15 cellular contexts compared by ENCODE assay signal in genomic region chr3:69209413-69209812, GRCh38.
"Had no signal": no experiment of that assay in that cellular context is flagged by ENCODE, and none has a peak within 500 bp of the region (broad histone marks: within the 10 kb centered on the region; RNA-seq: fewer than 3 reads in every experiment).

No MANE protein-coding gene starts in this region.

- H3K36me3 ChIP-seq: brain microvascular endothelial cell, neural progenitor cell, pancreas, WERI-Rb-1 had no signal

- H3K36me3 Mint-ChIP-seq: T-cell had no signal

- H3K4me1 ChIP-seq: neural progenitor cell, testis had no signal

- H3K27me3 ChIP-seq: brain microvascular endothelial cell, neural progenitor cell, pancreas, spleen, stomach, testis had no signal

- H3K9me3 ChIP-seq: pancreas, spleen, stomach, testis had no signal

- H3K27me3 Mint-ChIP-seq: activated CD4-positive, alpha-beta memory T cell treated with anti-CD3 and anti-CD28 coated beads, Interleukin-2, amount 10 ng/mL, durations not matched to agents 7 days and 5 days; activated naive CD8-positive, alpha-beta T cell treated with anti-CD3 and anti-CD28 coated beads, Interleukin-2, amount 10 ng/mL, durations not matched to agents 7 days and 5 days; T-cell had no signal

- H3K9me3 Mint-ChIP-seq: neural progenitor cell, T-cell had no signal

- H3K27ac ChIP-seq: brain microvascular endothelial cell, neural progenitor cell, pancreas, stomach, testis, WERI-Rb-1 had no signal

- H3K4me3 ChIP-seq: neural progenitor cell, pancreas, spleen, stomach, testis had no signal

- H3K27ac Mint-ChIP-seq: activated naive CD8-positive, alpha-beta T cell treated with anti-CD3 and anti-CD28 coated beads, Interleukin-2, amount 10 ng/mL, durations not matched to agents 7 days and 5 days; neural progenitor cell had no signal

- H3K4me1 Mint-ChIP-seq: neural progenitor cell had no signal

- H3K4me3 Mint-ChIP-seq: activated CD4-positive, alpha-beta memory T cell treated with anti-CD3 and anti-CD28 coated beads, Interleukin-2, amount 10 ng/mL, durations not matched to agents 7 days and 5 days; activated naive CD8-positive, alpha-beta T cell treated with anti-CD3 and anti-CD28 coated beads, Interleukin-2, amount 10 ng/mL, durations not matched to agents 7 days and 5 days; neural progenitor cell; T-cell had no signal

- DNase-seq: activated CD4-positive, alpha-beta memory T cell treated with anti-CD3 and anti-CD28 coated beads, Interleukin-2, amount 10 ng/mL, durations not matched to agents 7 days and 5 days; activated naive CD8-positive, alpha-beta T cell treated with anti-CD3 and anti-CD28 coated beads, Interleukin-2, amount 10 ng/mL, durations not matched to agents 7 days and 5 days; activated T-cell treated with anti-CD3 and anti-CD28 coated beads, Interleukin-2, amount 50 U/mL, for 48 hours; anterior cingulate cortex; brain microvascular endothelial cell; effector CD8-positive, alpha-beta T cell; kidney glomerular epithelial cell; pancreas; spleen; stomach; T-cell; T-helper 9 cell; testis; WERI-Rb-1 had no signal
